9 cellular contexts compared by ENCODE assay signal in genomic region chr3:193851941-193852674, GRCh38.
DNase-seq lines count a peak whose midpoint lies in the region; ATAC-seq and TF ChIP-seq lines count a peak whose summit lies in the region.
"Had no signal": no experiment of that assay in that cellular context is flagged by ENCODE, and none has a peak within 500 bp of the region (broad histone marks: within the 10 kb centered on the region; RNA-seq: fewer than 3 reads in every experiment).

No MANE protein-coding gene starts in this region.

- DNase-seq in DMS153 (lab: John Stamatoyannopoulos, UW) (peak; percentile 8), DMS153 treated with DMSO at 0.1 percent for 48 hours (lab: John Stamatoyannopoulos, UW; ENCODE audit: unreplicated experiment) (no peak), dermis blood vessel endothelial cell (peak; percentile 24), lower lobe of right lung (no peak), upper lobe of right lung (no peak), NCI-H187 (lab: John Stamatoyannopoulos, UW) (no peak)
- no peak for DNase-seq in activated naive CD4-positive, alpha-beta T cell treated with anti-CD3 and anti-CD28 coated beads for 36 hours
- DNase-seq: T1000 had no signal

- H3K27me3 ChIP-seq in lower lobe of right lung (ENCODE audit: low read depth) (no peaks in the 10 kb centered on the region), upper lobe of right lung (no peaks in the 10 kb centered on the region)

- H3K9me3 Mint-ChIP-seq in activated naive CD4-positive, alpha-beta T cell treated with anti-CD3 and anti-CD28 coated beads for 36 hours: no peaks in the 10 kb centered on the region

- no peak overlapping the region for H3K27ac Mint-ChIP-seq in activated naive CD4-positive, alpha-beta T cell treated with anti-CD3 and anti-CD28 coated beads for 36 hours

- peak overlapping the region; percentile 53 for H3K27ac ChIP-seq in lower lobe of right lung
- peak overlapping the region; percentile 34 for H3K27ac ChIP-seq in upper lobe of right lung

- H3K36me3 Mint-ChIP-seq in activated naive CD4-positive, alpha-beta T cell treated with anti-CD3 and anti-CD28 coated beads for 36 hours (ENCODE audit: low read depth): no peaks in the 10 kb centered on the region

- no peak overlapping the region for H3K4me3 Mint-ChIP-seq in activated naive CD4-positive, alpha-beta T cell treated with anti-CD3 and anti-CD28 coated beads for 36 hours

- no peaks in the 10 kb centered on the region for H3K27me3 Mint-ChIP-seq in activated naive CD4-positive, alpha-beta T cell treated with anti-CD3 and anti-CD28 coated beads for 36 hours (ENCODE audit: low read depth)

- TF ChIP-seq CTCF in lower lobe of right lung (IDR thresholded peaks at IDR 0.05) (no peak), upper lobe of right lung (IDR thresholded peaks at IDR 0.05) (no peak)

- intact Hi-C loops in lower lobe of right lung (cut with DNase I): no loop called here
- intact Hi-C loops in upper lobe of right lung (cut with DNase I): no loop called here
- intact Hi-C loops in activated naive CD4-positive, alpha-beta T cell treated with anti-CD3 and anti-CD28 coated beads for 36 hours (cut with micrococcal nuclease): no loop called here

- CTCF ChIA-PET in activated naive CD4-positive, alpha-beta T cell treated with anti-CD3 and anti-CD28 coated beads for 36 hours (lab: Charles Lee): no interaction called here

- H3K4me1 Mint-ChIP-seq in activated naive CD4-positive, alpha-beta T cell treated with anti-CD3 and anti-CD28 coated beads for 36 hours (ENCODE audit: low read depth): no peaks in the 10 kb centered on the region

- ATAC-seq in lower lobe of right lung: peak; percentile 40 to 55
- ATAC-seq in upper lobe of right lung: peak; percentile 50
- no peak for ATAC-seq in HG03175 (IDR thresholded peaks at IDR 0.05; ENCODE audit: unreplicated experiment)

- H3K36me3 ChIP-seq in lower lobe of right lung (no peaks in the 10 kb centered on the region), upper lobe of right lung (no peaks in the 10 kb centered on the region)

- H3K4me1 ChIP-seq in lower lobe of right lung (peaks cover 25% of the 10 kb centered on the region), upper lobe of right lung (peaks cover 28% of the 10 kb centered on the region)

- no peaks in the 10 kb centered on the region for H3K9me3 ChIP-seq in lower lobe of right lung
- H3K9me3 ChIP-seq in upper lobe of right lung: no peaks in the 10 kb centered on the region

- H3K4me3 ChIP-seq in lower lobe of right lung: no peak overlapping the region
- H3K4me3 ChIP-seq in upper lobe of right lung: no peak overlapping the region

Comparison
In these comparisons a context has a peak if more than half of its experiments do, and no peak if none do; other contexts are left out.
1. DNase-seq: peak in DMS153 (single experiment) and dermis blood vessel endothelial cell (single experiment); none in DMS153 treated with DMSO at 0.1 percent for 48 hours (single experiment), lower lobe of right lung (single experiment), upper lobe of right lung (single experiment), NCI-H187 (0 of 2) and activated naive CD4-positive, alpha-beta T cell treated with anti-CD3 and anti-CD28 coated beads for 36 hours (single experiment).